25 cellular contexts compared by ENCODE assay signal in genomic region chr15:52649686-52650085, GRCh38. TPM values are rescaled to one million over a fixed set of nuclear protein-coding genes. Genes with fewer than 3 reads are reported as not detected.
DNase-seq lines count a peak whose midpoint lies in the region; ATAC-seq, FAIRE-seq and TF ChIP-seq lines count a peak whose summit lies in the region.
"Had no signal": no experiment of that assay in that cellular context is flagged by ENCODE, and none has a peak within 500 bp of the region (broad histone marks: within the 10 kb centered on the region; RNA-seq: fewer than 3 reads in every experiment).

No MANE protein-coding gene starts in this region.

- H3K79me2 ChIP-seq in K562 (ENCODE audit: control insufficient read depth, insufficient read depth, low read length), result no peaks in the 10 kb centered on the region

- H4K20me1 ChIP-seq in K562 (replicated peaks; ENCODE audit: control insufficient read depth, insufficient read depth, low read length), result no peaks in the 10 kb centered on the region

- TF ChIP-seq RAD21 in Ishikawa (IDR thresholded peaks at IDR 0.05; ENCODE audit: low read depth) (no peak), K562 (CRISPR knock-in tag; conservative IDR thresholded peaks at IDR 0.05 in 1 of 2, IDR thresholded peaks at IDR 0.05 in 1 of 2) (no peak)

- H3K36me3 ChIP-seq in K562 (ENCODE audit: control insufficient read depth, insufficient read depth, low read length) (no peaks in the 10 kb centered on the region), neuron (ENCODE audit: insufficient read depth, low read length) (no peaks in the 10 kb centered on the region)
- H3K36me3 ChIP-seq: BE2C, transverse colon had no signal

- TF ChIP-seq EP300 in Ishikawa (IDR thresholded peaks at IDR 0.05; ENCODE audit: borderline replicate concordance), result no peak
- no peak for TF ChIP-seq EP300 in K562 (IDR thresholded peaks at IDR 0.05; ENCODE audit: low read length)

- CTCF ChIA-PET in K562 (lab: Yijun Ruan, JAX; ENCODE audit: low intra/inter-chr PET ratio), result no interaction called here

- no peak overlapping the region for H3K4me3 ChIP-seq in K562
- peak overlapping the region; percentile 54 for H3K4me3 ChIP-seq in neuron (ENCODE audit: low read length)
- H3K4me3 ChIP-seq: spleen, transverse colon had no signal

- no TSS peak for BruUV-seq in K562 (replicated peaks; lab: Mats Ljungman, UMichigan)

- POLR2A ChIA-PET in K562 (lab: Yijun Ruan, JAX), result no interaction called here

- no peaks in the 10 kb centered on the region for H3K9me1 ChIP-seq in K562 (ENCODE audit: control insufficient read depth, insufficient read depth, low read length)

- peaks cover 0 to 15% of the 10 kb centered on the region in 2 experiments; a peak in 3 of 5 replicates for H3K4me1 ChIP-seq in K562 (replicated peaks in 1 of 2; ENCODE audit: control insufficient read depth in 2 of 2, insufficient read depth in 2 of 2, low read length in 2 of 2)
- H3K4me1 ChIP-seq in neuron (ENCODE audit: insufficient read depth, low read length), result peaks cover 33% of the 10 kb centered on the region

- H3K27ac ChIP-seq in K562 (ENCODE audit: extremely low read depth, low read depth, low read length), result no peak overlapping the region
- H3K27ac ChIP-seq: 22Rv1, neutrophil, spleen, transverse colon had no signal

- intact Hi-C loops in K562 (cut with micrococcal nuclease), result loop anchor here (10.0 kb wide), 1 partner anchor 65 kb away; no protein-coding TSS in a partner anchor

- TF ChIP-seq POLR2A in K562 (conservative IDR thresholded peaks at IDR 0.05), result no peak

- H3K27me3 ChIP-seq in K562 (ENCODE audit: control insufficient read depth in 2 of 2, insufficient read depth in 2 of 2, low read length in 2 of 2) (no peaks in the 10 kb centered on the region; a peak in 1 of 5 replicates), neuron (ENCODE audit: insufficient read depth, low read length) (no peaks in the 10 kb centered on the region)
- H3K27me3 ChIP-seq: BE2C, neutrophil, spleen, transverse colon had no signal

- in situ Hi-C loops in K562 (cut with MboI), result no loop called here

- no peak for FAIRE-seq in K562 (lab: Jason Lieb, UNC)

- H2AFZ ChIP-seq in K562 (ENCODE audit: low read depth, low read length), result no peak overlapping the region
- H2AFZ ChIP-seq in neuron (ENCODE audit: low read depth, low read length), result no peak overlapping the region

- no peak overlapping the region for H3K9ac ChIP-seq in K562 (ENCODE audit: insufficient read depth in 1 of 2, low read depth in 2 of 2, low read length in 2 of 2)

- H3K4me2 ChIP-seq in K562 (ENCODE audit: insufficient read depth, low read length), result no peak overlapping the region

- ATAC-seq in K562 (no peak), GM19324 (IDR thresholded peaks at IDR 0.05; ENCODE audit: low FRiP score, unreplicated experiment) (no peak)
- ATAC-seq: esophagus mucosa, Right ventricle myocardium inferior, T-cell had no signal

- H3K9me3 ChIP-seq in K562 (replicated peaks; ENCODE audit: control insufficient read depth, insufficient read depth, low read depth, low read length) (no peaks in the 10 kb centered on the region), neuron (ENCODE audit: low read length) (no peaks in the 10 kb centered on the region)
- H3K9me3 ChIP-seq: BE2C, neutrophil, spleen, transverse colon had no signal

- no peak for TF ChIP-seq CTCF in K562 (IDR thresholded peaks at IDR 0.05 in 2 of 3, conservative IDR thresholded peaks at IDR 0.05 in 1 of 3; ENCODE audit: insufficient read depth in 2 of 3, low read depth in 1 of 3, low read length in 3 of 3)

- peak; percentile 11 for DNase-seq in DMS 273 (lab: John Stamatoyannopoulos, UW; ENCODE audit: unreplicated experiment)
- no peak for DNase-seq in DMS 273 treated with DMSO at 0.1 percent for 48 hours (lab: John Stamatoyannopoulos, UW)
- DNase-seq in K562 (ENCODE audit: extremely low read depth in 1 of 4, low spot score in 3 of 4), result peak in 1 of 4 experiments; percentile 12
- no peak for DNase-seq in GM03348 (ENCODE audit: low spot score)
- no peak for DNase-seq in SIG-M5 (lab: John Stamatoyannopoulos, UW)
- DNase-seq: activated naive CD4-positive, alpha-beta T cell treated with anti-CD3 and anti-CD28 coated beads, Interleukin-2, amount 50 U/mL, for 16 hours; aorta; BE2C; cerebellar nuclear complex; effector CD8-positive, alpha-beta T cell; HFFc6; IMR-90; MV-4-11; NCI-H187 treated with DMSO at 0.1 percent for 48 hours; spleen; stimulated activated CD4-positive, alpha-beta T cell treated with anti-CD3 and anti-CD28 coated beads, Interleukin-4, amount 100 ng/mL, for 24 hours; T-cell; transverse colon had no signal

TF ChIP-seq in Ishikawa, 13 proteins besides CTCF, POLR2A, EP300 and RAD21:
- TF ChIP-seq REST (IDR thresholded peaks at IDR 0.05; ENCODE audit: low read depth), result no peak
- 0 out of 2 replicates have a peak, but pooled peaks have one; percentile 29 for TF ChIP-seq NFIC (IDR thresholded peaks at IDR 0.05)

TF ChIP-seq in K562, 482 proteins besides CTCF, POLR2A, EP300 and RAD21:
- TF ChIP-seq POU5F1 (IDR thresholded peaks at IDR 0.05; ENCODE audit: borderline replicate concordance, low read depth, low read length, partially characterized antibody) (no peak), NFIC (IDR thresholded peaks at IDR 0.05) (peak; percentile 59)

RNA-seq across cellular contexts. Expression of gene ATOSA, which starts 29.5 kb away (rescaled TPM):
- 7.7 and 29.7 TPM in 2 replicates for total RNA-seq in K562 (2011; cell fraction: chromatin; rRNA removed; ENCODE audit: low replicate concordance)
- 3.7 and 5.1 TPM in 2 replicates for total RNA-seq in K562 (2011; cell fraction: nucleolus; rRNA removed)
- 17.5 and 28.7 TPM in 2 replicates for total RNA-seq in K562 (2011; cell fraction: nucleoplasm; rRNA removed)
- 3.9 and 5.2 TPM in 2 replicates for total RNA-seq in K562 (2014; rRNA removed)
- 3.7 and 3.8 TPM in 2 replicates for total RNA-seq in K562 (2014; rRNA removed; fragmentation: Illumina TruSeq; extraction: Trizol)
- 3.2 and 3.9 TPM in 2 replicates for total RNA-seq in K562 (2015; rRNA removed; fragmentation: Illumina TruSeq; extraction: Trizol)
- total RNA-seq in K562 (2021), result 3.9 and 6.1 TPM in 2 replicates
- polyA plus RNA-seq in K562 (2011; rRNA removed), result 5.2 and 5.9 TPM in 2 replicates
- polyA plus RNA-seq in K562 (2011; cell fraction: cytosol; rRNA removed), result 1.1 and 3.0 TPM in 2 replicates
- 8.6 and 12.3 TPM in 2 replicates for polyA plus RNA-seq in K562 (2011; cell fraction: nucleus; rRNA removed)
- polyA plus RNA-seq in K562 (2012), result 4.5 and 9.3 TPM in 2 replicates
- 4.2 and 5.8 TPM in 2 replicates for polyA plus RNA-seq in K562 (2014; fragmentation: Illumina TruSeq; extraction: Trizol)
- polyA plus RNA-seq in K562 (2014; fragmentation: Nextera tagmentation; extraction: Ambion mirVana), result 1 to 10 TPM; 2.0 to 2.1 TPM
- polyA plus RNA-seq in K562 (2014; rRNA removed), result 3.0 and 3.6 TPM in 2 replicates
- 10.3 and 10.8 TPM in 2 replicates for polyA minus RNA-seq in K562 (2011; rRNA and poly(A)+ RNA removed)
- polyA minus RNA-seq in K562 (2011; cell fraction: cytosol; rRNA and poly(A)+ RNA removed), result 3.7 and 6.5 TPM in 2 replicates
- polyA minus RNA-seq in K562 (2011; cell fraction: nucleus; rRNA and poly(A)+ RNA removed), result 8.2 and 12.2 TPM in 2 replicates
